ENCODE assay signal across 1 cellular context in genomic region chr17:15249487-15249886, GRCh38.
TF ChIP-seq lines count a peak whose summit lies in the region.

No MANE protein-coding gene starts in this region.

TF ChIP-seq in HepG2, 621 proteins besides CTCF, POLR2A, EP300 and RAD21 (continued from another document):
- TF ChIP-seq ZNF318 (CRISPR knock-in tag; IDR thresholded peaks at IDR 0.05), result no peak
- no peak for TF ChIP-seq ZBTB1 (CRISPR knock-in tag; IDR thresholded peaks at IDR 0.05; ENCODE audit: borderline replicate concordance)
- TF ChIP-seq ZNF430 (CRISPR knock-in tag; IDR thresholded peaks at IDR 0.05), result no peak
- TF ChIP-seq ZBTB33 (CRISPR knock-in tag; IDR thresholded peaks at IDR 0.05), result no peak
- no peak for TF ChIP-seq KIAA2018 (CRISPR knock-in tag; IDR thresholded peaks at IDR 0.05; ENCODE audit: borderline replicate concordance)
